ENCODE assay signal across 13 cellular contexts in genomic region chr17:76473541-76473985, GRCh38. TPM values are rescaled to one million over a fixed set of nuclear protein-coding genes. Genes with fewer than 3 reads are reported as not detected.
DNase-seq lines count a peak whose midpoint lies in the region; ATAC-seq, FAIRE-seq and TF ChIP-seq lines count a peak whose summit lies in the region.
"Had no signal": no experiment of that assay in that cellular context is flagged by ENCODE, and none has a peak within 500 bp of the region (broad histone marks: within the 10 kb centered on the region; RNA-seq: fewer than 3 reads in every experiment).

No MANE protein-coding gene starts in this region.

- H2BK15ac ChIP-seq in IMR-90 (ENCODE audit: low read depth, low read length) (no peak overlapping the region), H1 (ENCODE audit: low read length) (no peak overlapping the region)

- 74% methylated on average over 9 of the region's 18 CpGs; no CpG with 5 or more reads in 1 of the 2 experiments for WGBS in IMR-90 (ENCODE audit: extremely low coverage in 2 of 2, insufficient read length in 1 of 2), 2 experiments
- WGBS in H1 (ENCODE audit: extremely low coverage in 1 of 2, insufficient coverage in 1 of 2, insufficient read length in 1 of 2, insufficient replicate concordance in 2 of 2, low coverage in 1 of 2, low lambda C conversion rate in 2 of 2, missing lambda C conversion rate in 1 of 2), 2 experiments, result 85% methylated on average over 16 of the region's 18 CpGs; no CpG with 5 or more reads in 1 of the 2 experiments
- 83 to 100% (median 88%) methylated on average over 1 to 18 of the region's 18 CpGs for WGBS in stomach, 5 donors

- no peaks in the 10 kb centered on the region for H3K23me2 ChIP-seq in H1 (ENCODE audit: low read depth, low read length)

- peaks cover 2% of the 10 kb centered on the region; the same call in 1 of the 2 replicates for H3K9me1 ChIP-seq in IMR-90 (ENCODE audit: insufficient read depth, low read length)

- H4K5ac ChIP-seq in IMR-90 (ENCODE audit: low read depth, low read length) (no peak overlapping the region), H1 (ENCODE audit: insufficient read length, low read depth, low read length) (no peak overlapping the region)

- no peak overlapping the region for H3K4ac ChIP-seq in IMR-90 (ENCODE audit: low read depth, low read length)
- H3K4ac ChIP-seq in H1 (replicated peaks; ENCODE audit: insufficient read length, low read depth, low read length), result no peak overlapping the region

- H2BK20ac ChIP-seq in IMR-90 (ENCODE audit: low read depth, low read length), result no peak overlapping the region
- no peak overlapping the region for H2BK20ac ChIP-seq in H1 (ENCODE audit: low read length)

- TF ChIP-seq EP300 in H1 (IDR thresholded peaks at IDR 0.05; ENCODE audit: borderline replicate concordance in 1 of 2, low read depth in 2 of 2, low read length in 2 of 2) (no peak), stomach (IDR thresholded peaks at IDR 0.05) (no peak)

- H3K9ac ChIP-seq in IMR-90 (ENCODE audit: low read depth, low read length) (no peak overlapping the region), H1 (replicated peaks in 1 of 4; ENCODE audit: extremely low read depth in 1 of 4, low read depth in 3 of 4, low read length in 3 of 4) (no peak overlapping the region)

- no peak overlapping the region for H2AK5ac ChIP-seq in IMR-90 (ENCODE audit: low read depth, low read length)
- no peak overlapping the region for H2AK5ac ChIP-seq in H1 (ENCODE audit: low read depth, low read length)

- no peak overlapping the region for H3K27ac ChIP-seq in IMR-90 (ENCODE audit: insufficient read depth, low read length)
- no peak overlapping the region for H3K27ac ChIP-seq in H1 (ENCODE audit: low read depth, low read length)
- no peak overlapping the region for H3K27ac ChIP-seq in stomach
- H3K27ac ChIP-seq: heart left ventricle had no signal

- H3K36me3 Mint-ChIP-seq in activated CD4-positive, alpha-beta T cell treated with anti-CD3 and anti-CD28 coated beads, Interleukin-2, amount 10 ng/mL, durations not matched to agents 24 days and 14 days (ENCODE audit: low read depth), result peaks cover 28% of the 10 kb centered on the region

- dilution Hi-C loops in IMR-90 (cut with HindIII; ENCODE audit: low sequenced_read_pairs, unreplicated experiment), result no loop called here

- TF ChIP-seq POLR2A in IMR-90 (IDR thresholded peaks at IDR 0.05; ENCODE audit: low read depth, low read length) (no peak), H1 (IDR thresholded peaks at IDR 0.05; ENCODE audit: control extremely low read depth in 1 of 2, low read depth in 2 of 2, low read length in 2 of 2) (no peak), stomach (IDR thresholded peaks at IDR 0.05) (no peak)

- H3K4me3 ChIP-seq in IMR-90 (ENCODE audit: insufficient read depth, low read depth, low read length) (no peak overlapping the region), H1 (ENCODE audit: extremely low read depth in 1 of 4, insufficient read depth in 2 of 4, low read depth in 3 of 4, low read length in 4 of 4) (no peak overlapping the region), stomach (no peak overlapping the region)
- H3K4me3 ChIP-seq: BLaER1 treated with 17β-estradiol and CSF1 and Interleukin-3, amounts not matched to agents 10 nM and 100 nM; heart left ventricle had no signal

- no peak overlapping the region for H4K91ac ChIP-seq in IMR-90 (ENCODE audit: insufficient read depth, low read depth, low read length)
- H4K91ac ChIP-seq in H1 (replicated peaks; ENCODE audit: insufficient read length, low read length), result no peak overlapping the region

- H3K4me2 ChIP-seq in IMR-90 (ENCODE audit: low read depth, low read length), result no peak overlapping the region
- no peak overlapping the region for H3K4me2 ChIP-seq in H1 (ENCODE audit: insufficient read depth in 1 of 2, low read depth in 2 of 2, low read length in 2 of 2)
- H3K4me2 ChIP-seq: BLaER1 treated with 17β-estradiol and CSF1 and Interleukin-3, amounts not matched to agents 10 nM and 100 nM had no signal

- intact Hi-C loops in activated CD4-positive, alpha-beta T cell treated with anti-CD3 and anti-CD28 coated beads, Interleukin-2, amount 10 ng/mL, durations not matched to agents 24 days and 14 days (cut with micrococcal nuclease), result no loop called here
- intact Hi-C loops in IMR-90 (cut with micrococcal nuclease), result no loop called here
- intact Hi-C loops in posterior vena cava (cut with DNase I), result no loop called here
- intact Hi-C loops in stomach (cut with DNase I; ENCODE audit: low total_unique reads), result no loop called here

- H3K4me3 Mint-ChIP-seq in activated CD4-positive, alpha-beta T cell treated with anti-CD3 and anti-CD28 coated beads, Interleukin-2, amount 10 ng/mL, durations not matched to agents 24 days and 14 days, result no peak overlapping the region

- in situ Hi-C loops in IMR-90 (cut with MboI; ENCODE audit: low sequenced_read_pairs), result no loop called here

- H2AFZ ChIP-seq in IMR-90 (replicated peaks; ENCODE audit: low read length, poor library complexity) (no peak overlapping the region), H1 (ENCODE audit: low read length) (no peak overlapping the region)

- H2BK5ac ChIP-seq in IMR-90 (ENCODE audit: low read depth, low read length, poor library complexity, severe bottlenecking) (no peak overlapping the region), H1 (ENCODE audit: low read depth, low read length) (no peak overlapping the region)

- BruUV-seq in IMR-90 (replicated peaks; lab: Mats Ljungman, UMichigan), result no TSS peak

- H3K14ac ChIP-seq in IMR-90 (replicated peaks; ENCODE audit: low read depth, low read length) (no peak overlapping the region), H1 (ENCODE audit: insufficient read length) (no peak overlapping the region)

- no peaks in the 10 kb centered on the region for H3K79me2 ChIP-seq in H1 (ENCODE audit: control insufficient read depth in 1 of 2, insufficient read depth in 2 of 2, low read length in 2 of 2)

- H3K27me3 ChIP-seq in IMR-90 (ENCODE audit: control insufficient read depth, insufficient read depth, low read length) (no peaks in the 10 kb centered on the region), H1 (replicated peaks in 1 of 4; ENCODE audit: control insufficient read depth in 3 of 4, extremely low read depth in 1 of 4, insufficient read depth in 3 of 4, low read length in 3 of 4) (no peaks in the 10 kb centered on the region), stomach (no peaks in the 10 kb centered on the region)
- H3K27me3 ChIP-seq: BLaER1 treated with 17β-estradiol and CSF1 and Interleukin-3, amounts not matched to agents 10 nM and 100 nM; heart left ventricle had no signal

- no peak overlapping the region for H2AK9ac ChIP-seq in IMR-90 (replicated peaks; ENCODE audit: low read depth, low read length, poor library complexity)

- no peak overlapping the region for H3K23ac ChIP-seq in IMR-90 (ENCODE audit: low read depth, low read length)
- no peak overlapping the region for H3K23ac ChIP-seq in H1 (ENCODE audit: insufficient read length)

- no peaks in the 10 kb centered on the region for H3K27me3 Mint-ChIP-seq in activated CD4-positive, alpha-beta T cell treated with anti-CD3 and anti-CD28 coated beads, Interleukin-2, amount 10 ng/mL, durations not matched to agents 24 days and 14 days

- TF ChIP-seq CTCF in IMR-90 (conservative IDR thresholded peaks at IDR 0.05; ENCODE audit: low read depth, low read length) (peak; percentile 35; the same call in 1 of the 2 replicates), H1 (IDR thresholded peaks at IDR 0.05; ENCODE audit: control extremely low read depth in 1 of 3, insufficient read depth in 1 of 3, low read depth in 1 of 3, low read length in 3 of 3) (peak; percentile 71 to 83 (median 78)), stomach (IDR thresholded peaks at IDR 0.05) (peak in 3 of 7 experiments; percentile 3 to 6 (median 4))

- H2BK120ac ChIP-seq in IMR-90 (ENCODE audit: low read depth, low read length) (no peak overlapping the region), H1 (replicated peaks; ENCODE audit: low read depth, low read length) (no peak overlapping the region)

- CTCF ChIA-PET in IMR-90 (lab: Yijun Ruan, JAX), result no interaction called here
- CTCF ChIA-PET in H1 (lab: Charles Lee; ENCODE audit: partially characterized antibody), result interaction anchor here (0.6 to 11.0 kb wide), 8 partner anchors 9 to 59 kb away, joined by 3 to 192 read pairs (median 8); partner anchors contain the start of gene RHBDF2

- H4K20me1 ChIP-seq in IMR-90 (ENCODE audit: insufficient read depth, low read length), result no peaks in the 10 kb centered on the region
- peaks cover 0 to 7% of the 10 kb centered on the region in 2 experiments for H4K20me1 ChIP-seq in H1 (replicated peaks in 1 of 2; ENCODE audit: control insufficient read depth in 1 of 2, insufficient read depth in 2 of 2, low read length in 2 of 2)

- ATAC-seq in IMR-90 (ENCODE audit: low read depth), result peak; percentile 68

- H3K4me1 Mint-ChIP-seq in activated CD4-positive, alpha-beta T cell treated with anti-CD3 and anti-CD28 coated beads, Interleukin-2, amount 10 ng/mL, durations not matched to agents 24 days and 14 days, result no peaks in the 10 kb centered on the region

- H3K18ac ChIP-seq in IMR-90 (ENCODE audit: low read depth, low read length) (no peak overlapping the region), H1 (ENCODE audit: extremely low read depth, low read length) (no peak overlapping the region)

- H3K9me3 ChIP-seq in IMR-90 (ENCODE audit: control insufficient read depth, insufficient read depth, low read length) (no peaks in the 10 kb centered on the region), H1 (ENCODE audit: insufficient read depth in 2 of 2, low read depth in 1 of 2, low read length in 1 of 2) (no peaks in the 10 kb centered on the region), stomach (no peaks in the 10 kb centered on the region)
- H3K9me3 ChIP-seq: BLaER1 treated with 17β-estradiol and CSF1 and Interleukin-3, amounts not matched to agents 10 nM and 100 nM; heart left ventricle had no signal

- H3K79me1 ChIP-seq in IMR-90 (ENCODE audit: low read depth in 1 of 2, low read length in 2 of 2) (no peaks in the 10 kb centered on the region), H1 (ENCODE audit: low read depth, low read length) (no peaks in the 10 kb centered on the region)

- no peaks in the 10 kb centered on the region; the same call in 1 of the 2 replicates for H3K36me3 ChIP-seq in IMR-90 (ENCODE audit: control insufficient read depth, insufficient read depth, low read length)
- H3K36me3 ChIP-seq in H1 (ENCODE audit: control insufficient read depth in 2 of 4, insufficient read depth in 4 of 4, low read length in 3 of 4), result peaks cover 0 to 10% (median 0%) of the 10 kb centered on the region in 4 experiments; a peak in 2 of 8 replicates
- H3K36me3 ChIP-seq in stomach, result peaks cover 5 to 76% (median 62%) of the 10 kb centered on the region in 4 donors

- no peak for FAIRE-seq in H1 (lab: Jason Lieb, UNC)

- no peak overlapping the region for H2BK12ac ChIP-seq in H1 (ENCODE audit: low read depth, low read length)

- no peaks in the 10 kb centered on the region for H3K4me1 ChIP-seq in IMR-90 (ENCODE audit: control insufficient read depth, insufficient read depth, low read length)
- H3K4me1 ChIP-seq in H1 (replicated peaks in 1 of 4; ENCODE audit: control insufficient read depth in 3 of 4, insufficient read depth in 4 of 4, low read length in 3 of 4), result no peaks in the 10 kb centered on the region
- H3K4me1 ChIP-seq in stomach, result no peaks in the 10 kb centered on the region

- H4K8ac ChIP-seq in IMR-90 (ENCODE audit: low read depth in 2 of 2, low read length in 2 of 2) (no peak overlapping the region), H1 (ENCODE audit: extremely low read depth, insufficient read depth, low read length) (peak overlapping the region; percentile 45)

- no peak overlapping the region for H3K56ac ChIP-seq in IMR-90 (ENCODE audit: extremely low read depth, insufficient read depth, low read length)
- no peak overlapping the region for H3K56ac ChIP-seq in H1 (replicated peaks; ENCODE audit: insufficient read length, low read depth, low read length)

- no peaks in the 10 kb centered on the region for H3K9me3 Mint-ChIP-seq in activated CD4-positive, alpha-beta T cell treated with anti-CD3 and anti-CD28 coated beads, Interleukin-2, amount 10 ng/mL, durations not matched to agents 24 days and 14 days

- TF ChIP-seq RAD21 in IMR-90 (IDR thresholded peaks at IDR 0.05; ENCODE audit: low read length) (peak; percentile 43), H1 (IDR thresholded peaks at IDR 0.05 in 1 of 2, conservative IDR thresholded peaks at IDR 0.05 in 1 of 2; ENCODE audit: low read depth in 2 of 2, low read length in 2 of 2) (peak; percentile 48 to 68)

- H3K27ac Mint-ChIP-seq in activated CD4-positive, alpha-beta T cell treated with anti-CD3 and anti-CD28 coated beads, Interleukin-2, amount 10 ng/mL, durations not matched to agents 24 days and 14 days, result no peak overlapping the region

- POLR2A ChIA-PET in IMR-90 (lab: Charles Lee; ENCODE audit: unreplicated experiment) (no interaction called here), H1 (lab: Charles Lee; ENCODE audit: partially characterized antibody) (no interaction called here)

- DNase-seq in activated CD4-positive, alpha-beta T cell treated with anti-CD3 and anti-CD28 coated beads, Interleukin-2, amount 10 ng/mL, durations not matched to agents 24 days and 14 days, result peak; percentile 69
- no peak for DNase-seq in activated CD4-positive, alpha-beta T cell treated with anti-CD3 and anti-CD28 coated beads, Interleukin-2, amount 50 U/mL, for 1 hour
- DNase-seq in IMR-90, result no peak
- peak in 1 of 2 experiments; percentile 85 for DNase-seq in H1 (ENCODE audit: low read depth in 1 of 2, low spot score in 2 of 2)
- DNase-seq in posterior vena cava (ENCODE audit: low spot score), result peak; percentile 77
- no peak for DNase-seq in stomach
- DNase-seq in cerebellum (ENCODE audit: low spot score), result no peak
- no peak for DNase-seq in stimulated activated CD4-positive, alpha-beta T cell treated with anti-CD3 and anti-CD28 coated beads, Interleukin-2, amount 100 ng/mL, for 48 hours
- DNase-seq: heart left ventricle, NCI-H2107, T-helper 2 cell had no signal

RNA-seq across cellular contexts. Expression of gene AANAT, which starts 6.2 kb away (rescaled TPM):
- total RNA-seq in activated CD4-positive, alpha-beta T cell treated with anti-CD3 and anti-CD28 coated beads, Interleukin-2, amount 10 ng/mL, durations not matched to agents 24 days and 14 days, result not detected in 2 replicates
- total RNA-seq in IMR-90 (2012; rRNA removed) (not detected in 2 replicates), posterior vena cava (not detected), stomach (not detected), cerebellum (0.27 TPM)
- polyA plus RNA-seq in IMR-90 (2012; rRNA removed) (0.19 and 0.21 TPM in 2 replicates), H1 (2011; rRNA removed) (0.53 and 1.1 TPM in 2 replicates), stomach (under 1 TPM in 1 of 3 donors, not detected in 2; 0.44 TPM)
- polyA plus RNA-seq in IMR-90 (2012; cell fraction: cytosol; rRNA removed), result 0.08 and 0.32 TPM in 2 replicates
- polyA plus RNA-seq in IMR-90 (2012; cell fraction: nucleus; rRNA removed; ENCODE audit: low replicate concordance), result 0.92 and 1.8 TPM in 2 replicates
- not detected in 2 replicates for total RNA-seq in H1 (2021; fragmentation: NEBNext Ultra II Directional; extraction: Animal tissue kit (Norgen Biotek cat#: 25700))
- polyA plus RNA-seq in H1 (2011; cell fraction: cytosol; rRNA removed), result 0.43 TPM
- 1.5 TPM for polyA plus RNA-seq in H1 (2011; cell fraction: nucleus; rRNA removed)
- polyA plus RNA-seq in H1 (2012, experiment 1 of 2), result 0.46 to 0.76 TPM (median 0.68 TPM) in 4 replicates
- polyA plus RNA-seq in H1 (2012, experiment 2 of 2), result not detected
- 0.16 TPM for polyA plus RNA-seq in H1 (2013, experiment 1 of 2)
- polyA plus RNA-seq in H1 (2013, experiment 2 of 2), result 0.13 TPM
- polyA minus RNA-seq in H1 (2011; rRNA and poly(A)+ RNA removed), result not detected in 2 replicates
- polyA minus RNA-seq in H1 (2011; cell fraction: cytosol; rRNA and poly(A)+ RNA removed), result not detected
- polyA minus RNA-seq in H1 (2011; cell fraction: nucleus; rRNA and poly(A)+ RNA removed), result not detected
- total RNA-seq: heart left ventricle, pulmonary artery endothelial cell had no signal

RNA-seq across cellular contexts. Expression of gene UBE2O, which starts 20.6 kb away (rescaled TPM):
- total RNA-seq in activated CD4-positive, alpha-beta T cell treated with anti-CD3 and anti-CD28 coated beads, Interleukin-2, amount 10 ng/mL, durations not matched to agents 24 days and 14 days, result 43.8 and 44.0 TPM in 2 replicates
- 17.6 and 20.0 TPM in 2 replicates for total RNA-seq in IMR-90 (2012; rRNA removed)
- 14.3 and 17.6 TPM in 2 replicates for polyA plus RNA-seq in IMR-90 (2012; rRNA removed)
- 9.1 and 12.2 TPM in 2 replicates for polyA plus RNA-seq in IMR-90 (2012; cell fraction: cytosol; rRNA removed)
- 43.5 and 62.5 TPM in 2 replicates for polyA plus RNA-seq in IMR-90 (2012; cell fraction: nucleus; rRNA removed; ENCODE audit: low replicate concordance)
- total RNA-seq in H1 (2021; fragmentation: NEBNext Ultra II Directional; extraction: Animal tissue kit (Norgen Biotek cat#: 25700)), result 63.0 and 65.6 TPM in 2 replicates
- polyA plus RNA-seq in H1 (2011; rRNA removed), result 24.4 and 34.1 TPM in 2 replicates
- 26.6 TPM for polyA plus RNA-seq in H1 (2011; cell fraction: cytosol; rRNA removed)
- 63.4 TPM for polyA plus RNA-seq in H1 (2011; cell fraction: nucleus; rRNA removed)
- 37.4 to 63.3 TPM (median 56.2 TPM) in 4 replicates for polyA plus RNA-seq in H1 (2012, experiment 1 of 2)
- polyA plus RNA-seq in H1 (2012, experiment 2 of 2), result 31.8 TPM
- polyA plus RNA-seq in H1 (2013, experiment 1 of 2), result 25.8 TPM
- polyA plus RNA-seq in H1 (2013, experiment 2 of 2), result 23.6 TPM
- 119 and 174 TPM in 2 replicates for polyA minus RNA-seq in H1 (2011; rRNA and poly(A)+ RNA removed)
- 36.0 TPM for polyA minus RNA-seq in H1 (2011; cell fraction: cytosol; rRNA and poly(A)+ RNA removed)
- polyA minus RNA-seq in H1 (2011; cell fraction: nucleus; rRNA and poly(A)+ RNA removed), result 29.6 TPM
- total RNA-seq in posterior vena cava, result 10 to 100 TPM; 17.2 to 17.9 TPM
- 10 to 100 TPM in 4 of 5 donors, 1 to 10 TPM in 1; 9.9 to 32.7 (median 17.9) TPM for total RNA-seq in stomach
- 1 to 10 TPM; 4.6 to 7.2 (median 6.1) TPM for polyA plus RNA-seq in stomach
- 39.6 TPM for total RNA-seq in cerebellum

RNA-seq across cellular contexts. Expression of gene RHBDF2, which starts 27.7 kb away (rescaled TPM):
- 45.4 and 54.5 TPM in 2 replicates for total RNA-seq in activated CD4-positive, alpha-beta T cell treated with anti-CD3 and anti-CD28 coated beads, Interleukin-2, amount 10 ng/mL, durations not matched to agents 24 days and 14 days
- total RNA-seq in IMR-90 (2012; rRNA removed) (1.3 and 1.4 TPM in 2 replicates), posterior vena cava (10 to 100 TPM; 26.7 to 31.4 TPM), stomach (100 to 1,000 TPM in 2 of 5 donors, 10 to 100 TPM in 3; 16.9 to 175 (median 43.8) TPM), cerebellum (2.4 TPM)
- polyA plus RNA-seq in IMR-90 (2012; rRNA removed) (8.3 and 10.0 TPM in 2 replicates), H1 (2011; rRNA removed) (21.2 and 27.9 TPM in 2 replicates), stomach (10 to 100 TPM in 1 of 3 donors, 1 to 10 TPM in 2; 4.6 to 17.5 (median 9.2) TPM)
- 6.7 and 10.1 TPM in 2 replicates for polyA plus RNA-seq in IMR-90 (2012; cell fraction: cytosol; rRNA removed)
- 29.5 and 54.3 TPM in 2 replicates for polyA plus RNA-seq in IMR-90 (2012; cell fraction: nucleus; rRNA removed; ENCODE audit: low replicate concordance)
- 25.9 and 26.2 TPM in 2 replicates for total RNA-seq in H1 (2021; fragmentation: NEBNext Ultra II Directional; extraction: Animal tissue kit (Norgen Biotek cat#: 25700))
- 15.5 TPM for polyA plus RNA-seq in H1 (2011; cell fraction: cytosol; rRNA removed)
- polyA plus RNA-seq in H1 (2011; cell fraction: nucleus; rRNA removed), result 46.6 TPM
- polyA plus RNA-seq in H1 (2012, experiment 1 of 2), result 16.4 to 25.4 TPM (median 22.4 TPM) in 4 replicates
- 15.6 TPM for polyA plus RNA-seq in H1 (2012, experiment 2 of 2)
- polyA plus RNA-seq in H1 (2013, experiment 1 of 2), result 30.8 TPM
- polyA plus RNA-seq in H1 (2013, experiment 2 of 2), result 30.3 TPM
- 12.5 and 16.5 TPM in 2 replicates for polyA minus RNA-seq in H1 (2011; rRNA and poly(A)+ RNA removed)
- 16.4 TPM for polyA minus RNA-seq in H1 (2011; cell fraction: cytosol; rRNA and poly(A)+ RNA removed)
- polyA minus RNA-seq in H1 (2011; cell fraction: nucleus; rRNA and poly(A)+ RNA removed), result 22.9 TPM

Comparison
In these comparisons a context has a peak if more than half of its experiments do, and no peak if none do; other contexts are left out.
1. DNase-seq: peak in activated CD4-positive, alpha-beta T cell treated with anti-CD3 and anti-CD28 coated beads, Interleukin-2, amount 10 ng/mL, durations not matched to agents 24 days and 14 days (single experiment) and posterior vena cava (single experiment); none in activated CD4-positive, alpha-beta T cell treated with anti-CD3 and anti-CD28 coated beads, Interleukin-2, amount 50 U/mL, for 1 hour (single experiment), IMR-90 (single experiment), stomach (single experiment), cerebellum (single experiment) and stimulated activated CD4-positive, alpha-beta T cell treated with anti-CD3 and anti-CD28 coated beads, Interleukin-2, amount 100 ng/mL, for 48 hours (0 of 2).